ENCODE assay signal across 11 cellular contexts in genomic region chr15:63491116-63491817, GRCh38. TPM values are rescaled to one million over a fixed set of nuclear protein-coding genes. Genes with fewer than 3 reads are reported as not detected.
A peak's percentile ranks its signal among the peaks of the same experiment; 100 is the strongest.
DNase-seq lines count a peak whose midpoint lies in the region; ATAC-seq and TF ChIP-seq lines count a peak whose summit lies in the region.
"Had no signal": no experiment of that assay in that cellular context is flagged by ENCODE, and none has a peak within 500 bp of the region (broad histone marks: within the 10 kb centered on the region; RNA-seq: fewer than 3 reads in every experiment).

No MANE protein-coding gene starts in this region.

- no peaks in the 10 kb centered on the region for H4K20me1 ChIP-seq in OCI-LY3 (ENCODE audit: insufficient read depth, low read length)

- H3K9ac ChIP-seq in OCI-LY3 (ENCODE audit: low read length), result peak overlapping the region; percentile 48; the same call in 1 of the 2 replicates

- H3K36me3 ChIP-seq in OCI-LY3 (replicated peaks; ENCODE audit: low read depth, low read length) (no peaks in the 10 kb centered on the region), thymus (ENCODE audit: control insufficient read depth, insufficient read depth) (no peaks in the 10 kb centered on the region)
- H3K36me3 ChIP-seq: ascending aorta, Peyer's patch had no signal

- TF ChIP-seq CTCF in OCI-LY3 (IDR thresholded peaks at IDR 0.05; ENCODE audit: low read depth, low read length), result no peak
- TF ChIP-seq CTCF in GM10248 (IDR thresholded peaks at IDR 0.05; ENCODE audit: control extremely low read depth, extremely low read depth, low read depth, missing control alignments), result no peak

- H3K27me3 ChIP-seq in OCI-LY3 (ENCODE audit: low read depth, low read length), result peaks cover 10% of the 10 kb centered on the region
- H3K27me3 ChIP-seq in thymus (ENCODE audit: control insufficient read depth, insufficient read depth), result no peaks in the 10 kb centered on the region
- H3K27me3 ChIP-seq: ascending aorta, Peyer's patch had no signal

- CTCF ChIA-PET in activated naive CD4-positive, alpha-beta T cell treated with anti-CD3 and anti-CD28 coated beads for 36 hours (lab: Charles Lee), result interaction anchor here (0.7 to 3.4 kb wide), 3 partner anchors 12 to 604 kb away, joined by 3 to 12 read pairs (median 4); partner anchors contain the start of gene USP3
- CTCF ChIA-PET in GM10248 (lab: Yijun Ruan, JAX), result interaction anchor here (1.0 to 4.6 kb wide), 8 partner anchors 9 to 108 kb away, joined by 3 to 18 read pairs (median 4); partner anchors contain the start of gene USP3

- H3K36me3 Mint-ChIP-seq in activated naive CD4-positive, alpha-beta T cell treated with anti-CD3 and anti-CD28 coated beads for 36 hours (ENCODE audit: low read depth), result no peaks in the 10 kb centered on the region
- H3K36me3 Mint-ChIP-seq in activated naive CD4-positive, alpha-beta T cell treated with anti-CD3 and anti-CD28 coated beads, Interleukin-2, amount 50 U/mL, for 72 hours, result no peaks in the 10 kb centered on the region

- peak; percentile 18 for DNase-seq in activated naive CD4-positive, alpha-beta T cell treated with anti-CD3 and anti-CD28 coated beads for 36 hours
- no peak for DNase-seq in activated naive CD4-positive, alpha-beta T cell treated with anti-CD3 and anti-CD28 coated beads, Interleukin-2, amount 50 U/mL, for 72 hours (ENCODE audit: low spot score in 2 of 2)
- DNase-seq in left cardiac atrium, result no peak
- DNase-seq in DMS114 treated with DMSO at 0.1 percent for 48 hours (lab: John Stamatoyannopoulos, UW; ENCODE audit: unreplicated experiment), result no peak
- no peak for DNase-seq in GM10248 (ENCODE audit: extremely low spot score)
- DNase-seq in stimulated activated naive CD8-positive, alpha-beta T cell treated with anti-CD3 and anti-CD28 coated beads, Interleukin-15, Interleukin-2, amounts not matched to agents 100 U/mL and 50 U/mL, for 24 hours, result no peak
- DNase-seq: Peyer's patch, posterior cingulate gyrus had no signal

- H3K79me2 ChIP-seq in OCI-LY3 (ENCODE audit: low read length), result no peaks in the 10 kb centered on the region

- peaks cover 72% of the 10 kb centered on the region for H3K4me1 Mint-ChIP-seq in activated naive CD4-positive, alpha-beta T cell treated with anti-CD3 and anti-CD28 coated beads for 36 hours (ENCODE audit: low read depth)

- H3K9me3 Mint-ChIP-seq in activated naive CD4-positive, alpha-beta T cell treated with anti-CD3 and anti-CD28 coated beads for 36 hours, result no peaks in the 10 kb centered on the region
- no peaks in the 10 kb centered on the region for H3K9me3 Mint-ChIP-seq in activated naive CD4-positive, alpha-beta T cell treated with anti-CD3 and anti-CD28 coated beads, Interleukin-2, amount 50 U/mL, for 72 hours

- H3K9me3 ChIP-seq in OCI-LY3 (ENCODE audit: insufficient read depth, low read length) (no peaks in the 10 kb centered on the region), thymus (ENCODE audit: control insufficient read depth) (no peaks in the 10 kb centered on the region)
- H3K9me3 ChIP-seq: ascending aorta, Peyer's patch had no signal

- peak overlapping the region; percentile 49 for H3K4me3 ChIP-seq in OCI-LY3 (ENCODE audit: low read length)
- no peak overlapping the region for H3K4me3 ChIP-seq in thymus (ENCODE audit: low read length)
- H3K4me3 ChIP-seq: ascending aorta, Peyer's patch had no signal

- no peak overlapping the region for H3K27ac Mint-ChIP-seq in activated naive CD4-positive, alpha-beta T cell treated with anti-CD3 and anti-CD28 coated beads for 36 hours
- H3K27ac Mint-ChIP-seq in activated naive CD4-positive, alpha-beta T cell treated with anti-CD3 and anti-CD28 coated beads, Interleukin-2, amount 50 U/mL, for 72 hours, result no peak overlapping the region

- POLR2A ChIA-PET in GM10248 (lab: Yijun Ruan, JAX), result interaction anchor here (0.7 kb wide), 2 partner anchors 133 to 659 kb away, joined by 4 to 5 read pairs; no protein-coding TSS in a partner anchor

- 53% methylated on average over 5 of the region's 5 CpGs for whole genome bisulfite sequencing in thymus

- intact Hi-C loops in activated naive CD4-positive, alpha-beta T cell treated with anti-CD3 and anti-CD28 coated beads for 36 hours (cut with micrococcal nuclease), result no loop called here
- intact Hi-C loops in left cardiac atrium (cut with DNase I), result loop anchor here in 1 of 2 donors (10.0 kb wide), 1 partner anchor 64 kb away; no protein-coding TSS in a partner anchor

- no peak overlapping the region for H3K4me3 Mint-ChIP-seq in activated naive CD4-positive, alpha-beta T cell treated with anti-CD3 and anti-CD28 coated beads for 36 hours

- ATAC-seq in activated naive CD4-positive, alpha-beta T cell treated with anti-CD3 and anti-CD28 coated beads, Interleukin-2, amount 50 U/mL, for 72 hours, result no peak
- peak; percentile 59 to 64 for ATAC-seq in left cardiac atrium
- ATAC-seq in stimulated activated naive CD8-positive, alpha-beta T cell treated with anti-CD3 and anti-CD28 coated beads, Interleukin-15, Interleukin-2, amounts not matched to agents 100 U/mL and 50 U/mL, for 24 hours, result no peak

- no peak overlapping the region for H2AFZ ChIP-seq in OCI-LY3 (ENCODE audit: low read depth, low read length)

- H3K27me3 Mint-ChIP-seq in activated naive CD4-positive, alpha-beta T cell treated with anti-CD3 and anti-CD28 coated beads for 36 hours (ENCODE audit: low read depth), result no peaks in the 10 kb centered on the region

- peak overlapping the region; percentile 75 for H3K4me2 ChIP-seq in OCI-LY3 (ENCODE audit: low read length)

- peak overlapping the region; percentile 40 for H3K27ac ChIP-seq in OCI-LY3 (ENCODE audit: low read length)
- peak overlapping the region; percentile 2 for H3K27ac ChIP-seq in thymus (ENCODE audit: low read depth)
- H3K27ac ChIP-seq: ascending aorta had no signal

- H3K4me1 ChIP-seq in OCI-LY3 (ENCODE audit: low read length) (peaks cover 60% of the 10 kb centered on the region), thymus (ENCODE audit: control insufficient read depth, insufficient read depth, low read length) (no peaks in the 10 kb centered on the region)
- H3K4me1 ChIP-seq: ascending aorta had no signal

RNA-seq across cellular contexts. Expression of gene USP3, which starts 13.1 kb away (rescaled TPM):
- total RNA-seq in activated naive CD4-positive, alpha-beta T cell treated with anti-CD3 and anti-CD28 coated beads for 36 hours, result 10 to 100 TPM; 49.9 to 52.2 TPM
- total RNA-seq in activated naive CD4-positive, alpha-beta T cell treated with anti-CD3 and anti-CD28 coated beads, Interleukin-2, amount 50 U/mL, for 72 hours, result 10 to 100 TPM; 71.4 to 81.4 TPM
- 10 to 100 TPM; 20.1 to 27.4 TPM for total RNA-seq in left cardiac atrium
- 57.6 TPM for polyA plus RNA-seq in thymus

Comparison
In these comparisons a context has a peak if more than half of its experiments do, and no peak if none do; other contexts are left out.
1. ATAC-seq: peak in left cardiac atrium (2 of 2); none in activated naive CD4-positive, alpha-beta T cell treated with anti-CD3 and anti-CD28 coated beads, Interleukin-2, amount 50 U/mL, for 72 hours (0 of 2) and stimulated activated naive CD8-positive, alpha-beta T cell treated with anti-CD3 and anti-CD28 coated beads, Interleukin-15, Interleukin-2, amounts not matched to agents 100 U/mL and 50 U/mL, for 24 hours (single experiment).